ENCODE assay signal across 1 cellular context in genomic region chr17:50905460-50905803, GRCh38.
TF ChIP-seq lines count a peak whose summit lies in the region.

No MANE protein-coding gene starts in this region.

TF ChIP-seq in HepG2, 621 proteins besides CTCF, POLR2A, EP300 and RAD21 (continued from another document and continues in another):
- TF ChIP-seq ZBTB33 (CRISPR knock-in tag; IDR thresholded peaks at IDR 0.05) (peak; percentile 48; the same call in 1 of the 2 replicates), ZNF550 (CRISPR knock-in tag; IDR thresholded peaks at IDR 0.05; ENCODE audit: borderline replicate concordance) (no peak), ZNF574 (CRISPR knock-in tag; IDR thresholded peaks at IDR 0.05) (peak; percentile 67), YY1 (IDR thresholded peaks at IDR 0.05; ENCODE audit: insufficient read depth, insufficient replicate concordance, low read depth, low read length) (no peak), ZNF788 (CRISPR knock-in tag; IDR thresholded peaks at IDR 0.05; ENCODE audit: borderline replicate concordance) (peak; percentile 86), ZNF776 (CRISPR knock-in tag; IDR thresholded peaks at IDR 0.05) (no peak; the same call in 1 of the 2 replicates), MAFG (CRISPR knock-in tag; IDR thresholded peaks at IDR 0.05) (no peak), ZNF264 (CRISPR knock-in tag; IDR thresholded peaks at IDR 0.05) (0 out of 2 replicates have a peak, but pooled peaks have one; percentile 23), MEIS1 (CRISPR knock-in tag; IDR thresholded peaks at IDR 0.05; ENCODE audit: borderline replicate concordance) (0 out of 2 replicates have a peak, but pooled peaks have one; percentile 34), ZBTB20 (CRISPR knock-in tag; IDR thresholded peaks at IDR 0.05; ENCODE audit: borderline replicate concordance, low read depth) (peak; percentile 14; the same call in 1 of the 2 replicates), PCBP1 (IDR thresholded peaks at IDR 0.05; ENCODE audit: borderline replicate concordance, low read depth, low read length) (0 out of 2 replicates have a peak, but pooled peaks have one; percentile 15), MLX (CRISPR knock-in tag; IDR thresholded peaks at IDR 0.05) (peak; percentile 73), ZNF547 (CRISPR knock-in tag; IDR thresholded peaks at IDR 0.05) (no peak), SMARCC2 (IDR thresholded peaks at IDR 0.05) (no peak), MAF1 (CRISPR knock-in tag; IDR thresholded peaks at IDR 0.05; ENCODE audit: borderline replicate concordance) (no peak), ZFP90 (CRISPR knock-in tag; IDR thresholded peaks at IDR 0.05; ENCODE audit: borderline replicate concordance) (no peak), JUN (CRISPR knock-in tag; IDR thresholded peaks at IDR 0.05) (peak; percentile 66), ELF4 (CRISPR knock-in tag; IDR thresholded peaks at IDR 0.05; ENCODE audit: borderline replicate concordance) (no peak; the same call in 1 of the 2 replicates), ZNF713 (CRISPR knock-in tag; IDR thresholded peaks at IDR 0.05) (no peak), DR1 (CRISPR knock-in tag; IDR thresholded peaks at IDR 0.05) (0 out of 2 replicates have a peak, but pooled peaks have one; percentile 28), ZNF543 (CRISPR knock-in tag; IDR thresholded peaks at IDR 0.05) (no peak; the same call in 1 of the 2 replicates), ZFP36 (IDR thresholded peaks at IDR 0.05; ENCODE audit: borderline replicate concordance, low read depth, low read length, partially characterized antibody) (no peak), HMGXB3 (CRISPR knock-in tag; IDR thresholded peaks at IDR 0.05; ENCODE audit: borderline replicate concordance) (peak; percentile 99), ZFP36L1 (CRISPR knock-in tag; IDR thresholded peaks at IDR 0.05) (no peak), STAT5B (CRISPR knock-in tag; IDR thresholded peaks at IDR 0.05) (no peak; the same call in 1 of the 2 replicates), MAFK (conservative IDR thresholded peaks at IDR 0.05 in 1 of 2, IDR thresholded peaks at IDR 0.05 in 1 of 2; ENCODE audit: low read length in 2 of 2) (no peak), ZBTB46 (CRISPR knock-in tag; IDR thresholded peaks at IDR 0.05; ENCODE audit: borderline replicate concordance) (no peak), SATB2 (CRISPR knock-in tag; IDR thresholded peaks at IDR 0.05) (no peak), ZNF670 (CRISPR knock-in tag; IDR thresholded peaks at IDR 0.05; ENCODE audit: borderline replicate concordance) (no peak), ZNF614 (CRISPR knock-in tag; IDR thresholded peaks at IDR 0.05; ENCODE audit: borderline replicate concordance) (peak; percentile 63), SMAD1 (CRISPR knock-in tag; IDR thresholded peaks at IDR 0.05; ENCODE audit: borderline replicate concordance, low read depth) (no peak; the same call in 1 of the 2 replicates), ZNF790 (CRISPR knock-in tag; IDR thresholded peaks at IDR 0.05; ENCODE audit: borderline replicate concordance) (no peak), ARID3A (IDR thresholded peaks at IDR 0.05; ENCODE audit: low read depth, low read length) (no peak), ZNF274 (CRISPR knock-in tag; IDR thresholded peaks at IDR 0.05) (no peak), HOXA5 (CRISPR knock-in tag; IDR thresholded peaks at IDR 0.05) (no peak; the same call in none of the 2 replicates), SIN3A (IDR thresholded peaks at IDR 0.05; ENCODE audit: borderline replicate concordance, low read depth, low read length) (0 out of 2 replicates have a peak, but pooled peaks have one; percentile 55), KLF9 (CRISPR knock-in tag; IDR thresholded peaks at IDR 0.05; ENCODE audit: low read depth) (no peak), ZNF572 (CRISPR knock-in tag; IDR thresholded peaks at IDR 0.05) (no peak), ZNF747 (CRISPR knock-in tag; IDR thresholded peaks at IDR 0.05; ENCODE audit: borderline replicate concordance) (peak; percentile 88; the same call in 1 of the 2 replicates), ZMYM3 (CRISPR knock-in tag; IDR thresholded peaks at IDR 0.05) (peak; percentile 96), SP2 (CRISPR knock-in tag; IDR thresholded peaks at IDR 0.05) (no peak), ZNF18 (CRISPR knock-in tag; IDR thresholded peaks at IDR 0.05; ENCODE audit: insufficient replicate concordance) (no peak), BORCS8-MEF2B (CRISPR knock-in tag; IDR thresholded peaks at IDR 0.05) (peak; percentile 78; the same call in 1 of the 2 replicates), ATF2 (CRISPR knock-in tag; IDR thresholded peaks at IDR 0.05) (peak; percentile 36; the same call in 1 of the 2 replicates)
- TF ChIP-seq, protein P1, sequence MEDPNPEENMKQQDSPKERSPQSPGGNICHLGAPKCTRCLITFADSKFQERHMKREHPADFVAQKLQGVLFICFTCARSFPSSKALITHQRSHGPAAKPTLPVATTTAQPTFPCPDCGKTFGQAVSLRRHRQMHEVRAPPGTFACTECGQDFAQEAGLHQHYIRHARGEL (CRISPR knock-in tag; IDR thresholded peaks at IDR 0.05), result no peak
- TF ChIP-seq, protein P2, sequence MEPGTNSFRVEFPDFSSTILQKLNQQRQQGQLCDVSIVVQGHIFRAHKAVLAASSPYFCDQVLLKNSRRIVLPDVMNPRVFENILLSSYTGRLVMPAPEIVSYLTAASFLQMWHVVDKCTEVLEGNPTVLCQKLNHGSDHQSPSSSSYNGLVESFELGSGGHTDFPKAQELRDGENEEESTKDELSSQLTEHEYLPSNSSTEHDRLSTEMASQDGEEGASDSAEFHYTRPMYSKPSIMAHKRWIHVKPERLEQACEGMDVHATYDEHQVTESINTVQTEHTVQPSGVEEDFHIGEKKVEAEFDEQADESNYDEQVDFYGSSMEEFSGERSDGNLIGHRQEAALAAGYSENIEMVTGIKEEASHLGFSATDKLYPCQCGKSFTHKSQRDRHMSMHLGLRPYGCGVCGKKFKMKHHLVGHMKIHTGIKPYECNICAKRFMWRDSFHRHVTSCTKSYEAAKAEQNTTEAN (CRISPR knock-in tag; conservative IDR thresholded peaks at IDR 0.05), result no peak; the same call in 1 of the 2 replicates
